Comparison of ENCODE assay signal across 9 cellular contexts in genomic region chr19:43511324-43511723, GRCh38. TPM values are rescaled to one million over a fixed set of nuclear protein-coding genes. Genes with fewer than 3 reads are reported as not detected.
"Had no signal": no experiment of that assay in that cellular context is flagged by ENCODE, and none has a peak within 500 bp of the region (broad histone marks: within the 10 kb centered on the region; RNA-seq: fewer than 3 reads in every experiment).

No MANE protein-coding gene starts in this region.

- H3K4me1 Mint-ChIP-seq: GM23338, H9 had no signal

- H3K9me3 Mint-ChIP-seq: IgD-negative memory B cell had no signal

- H3K27ac ChIP-seq: HL-60 had no signal

- DNase-seq: H9, HCEC 1CT, KBM-7 had no signal

- H3K4me3 Mint-ChIP-seq: GM23338, H9 had no signal

- H3K27ac Mint-ChIP-seq: GM23338, H9, IgD-negative memory B cell had no signal

- H3K4me3 ChIP-seq: GM23338 had no signal

- ATAC-seq: GM23338, HepG2 had no signal

- H3K27me3 Mint-ChIP-seq: IgD-negative memory B cell had no signal

RNA-seq across cellular contexts. Expression of gene ZNF575, which starts 21.7 kb away (rescaled TPM):
- total RNA-seq: H1, H9, HT1080 had no signal

RNA-seq across cellular contexts. Expression of gene LYPD3, which starts 45.9 kb away (rescaled TPM):
- total RNA-seq: HT1080 had no signal
